Comparison of ENCODE assay signal across 9 cellular contexts in genomic region chr13:106561551-106562170, GRCh38. TPM values are rescaled to one million over a fixed set of nuclear protein-coding genes. Genes with fewer than 3 reads are reported as not detected.
DNase-seq lines count a peak whose midpoint lies in the region; ATAC-seq and TF ChIP-seq lines count a peak whose summit lies in the region.
"Had no signal": no experiment of that assay in that cellular context is flagged by ENCODE, and none has a peak within 500 bp of the region (broad histone marks: within the 10 kb centered on the region; RNA-seq: fewer than 3 reads in every experiment).

No MANE protein-coding gene starts in this region.

- ATAC-seq in GM21423 (IDR thresholded peaks at IDR 0.05; ENCODE audit: unreplicated experiment) (peak; percentile 76), body of pancreas (peak; percentile 33)
- ATAC-seq in naive thymus-derived CD4-positive, alpha-beta T cell, result peak; percentile 76

- H3K36me3 ChIP-seq in CD4-positive, alpha-beta memory T cell (ENCODE audit: insufficient read depth, low read length), result peaks cover 22% of the 10 kb centered on the region
- no peaks in the 10 kb centered on the region for H3K36me3 ChIP-seq in body of pancreas (replicated peaks in 1 of 2; ENCODE audit: insufficient read depth in 1 of 2, low read depth in 2 of 2)
- peaks cover under 1 to 25% (median 10%) of the 10 kb centered on the region in 3 experiments for H3K36me3 ChIP-seq in naive thymus-derived CD4-positive, alpha-beta T cell (ENCODE audit: control insufficient read depth in 2 of 3, insufficient read depth in 3 of 3, low read length in 3 of 3)

- no peak for TF ChIP-seq CTCF in body of pancreas (IDR thresholded peaks at IDR 0.05)

- H3K4me1 ChIP-seq in CD4-positive, alpha-beta memory T cell (ENCODE audit: insufficient read depth, low read length), result peaks cover 75% of the 10 kb centered on the region
- H3K4me1 ChIP-seq in body of pancreas, result peaks cover 58% of the 10 kb centered on the region
- H3K4me1 ChIP-seq in naive thymus-derived CD4-positive, alpha-beta T cell (ENCODE audit: control insufficient read depth in 2 of 2, insufficient read depth in 2 of 2, low read length in 2 of 2), result peaks cover 33 to 47% of the 10 kb centered on the region in 2 donors

- no peaks in the 10 kb centered on the region for H3K27me3 Mint-ChIP-seq in CD4-positive, alpha-beta memory T cell
- peaks cover 2% of the 10 kb centered on the region for H3K27me3 Mint-ChIP-seq in IgD-negative memory B cell
- no peaks in the 10 kb centered on the region for H3K27me3 Mint-ChIP-seq in naive thymus-derived CD4-positive, alpha-beta T cell
- H3K27me3 Mint-ChIP-seq: dendritic cell treated with granulocyte-macrophage colony-stimulating factor and Interleukin-4, amounts not matched to agents 40 ng/mL and 50 ng/mL, for 4 days had no signal

- intact Hi-C loops in CD4-positive, alpha-beta memory T cell (cut with micrococcal nuclease), result loop anchor here (2.0 to 5.0 kb wide), 2 partner anchors 17 to 61 kb away; no protein-coding TSS in a partner anchor
- intact Hi-C loops in body of pancreas (cut with DNase I), result no loop called here
- intact Hi-C loops in naive thymus-derived CD4-positive, alpha-beta T cell (cut with micrococcal nuclease), result loop anchor here in 1 of 2 donors (10.0 kb wide), 2 partner anchors 353 to 1427 kb away; no protein-coding TSS in a partner anchor

- H3K9me3 Mint-ChIP-seq in CD4-positive, alpha-beta memory T cell, result no peaks in the 10 kb centered on the region
- no peaks in the 10 kb centered on the region for H3K9me3 Mint-ChIP-seq in IgD-negative memory B cell
- H3K9me3 Mint-ChIP-seq in naive thymus-derived CD4-positive, alpha-beta T cell, result no peaks in the 10 kb centered on the region
- H3K9me3 Mint-ChIP-seq: dendritic cell treated with granulocyte-macrophage colony-stimulating factor and Interleukin-4, amounts not matched to agents 40 ng/mL and 50 ng/mL, for 4 days had no signal

- H3K36me3 Mint-ChIP-seq in CD4-positive, alpha-beta memory T cell, result peaks cover 18 to 40% of the 10 kb centered on the region in 2 donors
- no peaks in the 10 kb centered on the region for H3K36me3 Mint-ChIP-seq in IgD-negative memory B cell
- peaks cover 6 to 25% (median 16%) of the 10 kb centered on the region in 5 donors for H3K36me3 Mint-ChIP-seq in naive thymus-derived CD4-positive, alpha-beta T cell

- H3K4me3 ChIP-seq in CD4-positive, alpha-beta memory T cell (ENCODE audit: low read length in 2 of 2), result no peak overlapping the region
- no peak overlapping the region for H3K4me3 ChIP-seq in body of pancreas
- H3K4me3 ChIP-seq in naive thymus-derived CD4-positive, alpha-beta T cell (ENCODE audit: low read length), result no peak overlapping the region

- TF ChIP-seq POLR2A in body of pancreas (IDR thresholded peaks at IDR 0.05), result no peak

- peak in 3 of 5 donors; percentile 9 to 58 (median 26) for DNase-seq in CD4-positive, alpha-beta memory T cell
- DNase-seq in body of pancreas (peak in 1 of 4 donors; percentile 21), 8988T (no peak), superior temporal gyrus (ENCODE audit: extremely low spot score) (no peak), AG20443 (ENCODE audit: low spot score) (no peak)
- peak in 2 of 9 donors; percentile 31 to 48 for DNase-seq in naive thymus-derived CD4-positive, alpha-beta T cell

- H3K27ac Mint-ChIP-seq in CD4-positive, alpha-beta memory T cell, result peak overlapping the region in 5 of 7 donors; percentile 36 to 55 (median 43)
- no peak overlapping the region for H3K27ac Mint-ChIP-seq in IgD-negative memory B cell
- H3K27ac Mint-ChIP-seq in naive thymus-derived CD4-positive, alpha-beta T cell, result peak overlapping the region in 5 of 9 donors; percentile 15 to 33 (median 23)
- H3K27ac Mint-ChIP-seq: dendritic cell treated with granulocyte-macrophage colony-stimulating factor and Interleukin-4, amounts not matched to agents 40 ng/mL and 50 ng/mL, for 4 days had no signal

- H3K4me3 Mint-ChIP-seq in CD4-positive, alpha-beta memory T cell, result peak overlapping the region in 7 of 8 donors; percentile 9 to 78 (median 52)
- H3K4me3 Mint-ChIP-seq in IgD-negative memory B cell, result peak overlapping the region in 3 of 4 donors; percentile 34 to 50 (median 39)
- peak overlapping the region; percentile 16 to 66 (median 49) for H3K4me3 Mint-ChIP-seq in naive thymus-derived CD4-positive, alpha-beta T cell
- H3K4me3 Mint-ChIP-seq: dendritic cell treated with granulocyte-macrophage colony-stimulating factor and Interleukin-4, amounts not matched to agents 40 ng/mL and 50 ng/mL, for 4 days had no signal

- no peaks in the 10 kb centered on the region for H3K27me3 ChIP-seq in CD4-positive, alpha-beta memory T cell (ENCODE audit: insufficient read depth, low read length)
- H3K27me3 ChIP-seq in body of pancreas, result no peaks in the 10 kb centered on the region
- no peaks in the 10 kb centered on the region for H3K27me3 ChIP-seq in naive thymus-derived CD4-positive, alpha-beta T cell (ENCODE audit: control insufficient read depth in 2 of 2, insufficient read depth in 2 of 2, low read length in 2 of 2)

- H3K27ac ChIP-seq in CD4-positive, alpha-beta memory T cell (ENCODE audit: low read depth, low read length), result peak overlapping the region; percentile 22
- peak overlapping the region in 1 of 4 donors; percentile 17 for H3K27ac ChIP-seq in body of pancreas
- H3K27ac ChIP-seq in naive thymus-derived CD4-positive, alpha-beta T cell (ENCODE audit: low read depth, low read length), result peak overlapping the region; percentile 15

- CTCF ChIA-PET in CD4-positive, alpha-beta memory T cell (lab: Charles Lee; ENCODE audit: partially characterized antibody), result interaction anchor here (0.8 to 1.1 kb wide), 2 partner anchors 10 to 59 kb away, joined by 3 to 4 read pairs; no protein-coding TSS in a partner anchor
- CTCF ChIA-PET in naive thymus-derived CD4-positive, alpha-beta T cell (lab: Charles Lee), result interaction anchor here (1.4 kb wide), 1 partner anchor 59 kb away, joined by 4 read pairs; no protein-coding TSS in a partner anchor

- POLR2A ChIA-PET in CD4-positive, alpha-beta memory T cell (lab: Charles Lee; ENCODE audit: partially characterized antibody), result interaction anchor here (0.8 kb wide), 1 partner anchor 9 kb away, joined by 3 read pairs; no protein-coding TSS in a partner anchor
- POLR2A ChIA-PET in naive thymus-derived CD4-positive, alpha-beta T cell (lab: Charles Lee), result no interaction called here

- WGBS in body of pancreas, 2 donors, result 67 to 77% methylated on average over 6 of the region's 6 CpGs

- H3K9me3 ChIP-seq in CD4-positive, alpha-beta memory T cell (ENCODE audit: control insufficient read depth in 1 of 2, low read length in 2 of 2), result no peaks in the 10 kb centered on the region
- H3K9me3 ChIP-seq in body of pancreas, result no peaks in the 10 kb centered on the region
- H3K9me3 ChIP-seq in naive thymus-derived CD4-positive, alpha-beta T cell (ENCODE audit: control insufficient read depth in 2 of 3, low read length in 3 of 3), result no peaks in the 10 kb centered on the region

- peaks cover 61 to 87% (median 73%) of the 10 kb centered on the region in 4 donors for H3K4me1 Mint-ChIP-seq in CD4-positive, alpha-beta memory T cell
- peaks cover 51 to 65% (median 59%) of the 10 kb centered on the region in 3 donors for H3K4me1 Mint-ChIP-seq in IgD-negative memory B cell
- H3K4me1 Mint-ChIP-seq in naive thymus-derived CD4-positive, alpha-beta T cell, result peaks cover 50 to 88% (median 81%) of the 10 kb centered on the region in 7 donors

RNA-seq across cellular contexts. Expression of gene ARGLU1, which starts 6.3 kb away (rescaled TPM):
- 100 to 1,000 TPM; 229 to 252 TPM for total RNA-seq in CD4-positive, alpha-beta memory T cell
- 10 to 100 TPM; 35.4 to 37.7 TPM for polyA plus RNA-seq in CD4-positive, alpha-beta memory T cell
- polyA plus RNA-seq in IgD-negative memory B cell, result 59.1 TPM
- total RNA-seq in body of pancreas, result 10 to 100 TPM; 76.8 to 86.9 TPM
- 100 to 1,000 TPM in 4 of 5 experiments, 10 to 100 TPM in 1; 93.3 to 291 (median 160) TPM for total RNA-seq in naive thymus-derived CD4-positive, alpha-beta T cell
- 10 to 100 TPM; 36.1 to 41.6 TPM for polyA plus RNA-seq in naive thymus-derived CD4-positive, alpha-beta T cell

RNA-seq across cellular contexts. Expression of gene EFNB2, which starts 26.2 kb away (rescaled TPM):
- total RNA-seq in CD4-positive, alpha-beta memory T cell, result under 1 TPM; 0.25 to 0.38 TPM
- under 1 TPM in 1 of 2 donors, not detected in 1; 0.05 TPM for polyA plus RNA-seq in CD4-positive, alpha-beta memory T cell
- 0.10 TPM for polyA plus RNA-seq in IgD-negative memory B cell
- total RNA-seq in body of pancreas, result 1 to 10 TPM; 4.6 to 6.7 TPM
- total RNA-seq in naive thymus-derived CD4-positive, alpha-beta T cell, result under 1 TPM in 4 of 5 experiments, not detected in 1; 0.07 to 0.22 (median 0.13) TPM
- under 1 TPM in 1 of 2 donors, not detected in 1; 0.08 TPM for polyA plus RNA-seq in naive thymus-derived CD4-positive, alpha-beta T cell

Comparison
In these comparisons a context has a peak if more than half of its experiments do, and no peak if none do; other contexts are left out.
1. DNase-seq: peak in CD4-positive, alpha-beta memory T cell (3 of 5); none in 8988T (single experiment), superior temporal gyrus (single experiment) and AG20443 (single experiment).
2. H3K27ac Mint-ChIP-seq: peak in CD4-positive, alpha-beta memory T cell (5 of 7) and naive thymus-derived CD4-positive, alpha-beta T cell (5 of 9); none in IgD-negative memory B cell (0 of 3).
3. RNA of gene EFNB2, which starts 26.2 kb away (total RNA-seq): 4.6 to 6.7 TPM in body of pancreas; 0.25 to 0.38 TPM in CD4-positive, alpha-beta memory T cell and 0.07 to 0.22 TPM in naive thymus-derived CD4-positive, alpha-beta T cell; every median in the first group is over 4 times any median in the second.
4. Peak in every context shown above with its lines, with median percentiles within 50 percentile points of each other: H3K4me3 Mint-ChIP-seq and ATAC-seq.